Comparison of ENCODE assay signal across 21 cellular contexts in the genomic region with DNA sequence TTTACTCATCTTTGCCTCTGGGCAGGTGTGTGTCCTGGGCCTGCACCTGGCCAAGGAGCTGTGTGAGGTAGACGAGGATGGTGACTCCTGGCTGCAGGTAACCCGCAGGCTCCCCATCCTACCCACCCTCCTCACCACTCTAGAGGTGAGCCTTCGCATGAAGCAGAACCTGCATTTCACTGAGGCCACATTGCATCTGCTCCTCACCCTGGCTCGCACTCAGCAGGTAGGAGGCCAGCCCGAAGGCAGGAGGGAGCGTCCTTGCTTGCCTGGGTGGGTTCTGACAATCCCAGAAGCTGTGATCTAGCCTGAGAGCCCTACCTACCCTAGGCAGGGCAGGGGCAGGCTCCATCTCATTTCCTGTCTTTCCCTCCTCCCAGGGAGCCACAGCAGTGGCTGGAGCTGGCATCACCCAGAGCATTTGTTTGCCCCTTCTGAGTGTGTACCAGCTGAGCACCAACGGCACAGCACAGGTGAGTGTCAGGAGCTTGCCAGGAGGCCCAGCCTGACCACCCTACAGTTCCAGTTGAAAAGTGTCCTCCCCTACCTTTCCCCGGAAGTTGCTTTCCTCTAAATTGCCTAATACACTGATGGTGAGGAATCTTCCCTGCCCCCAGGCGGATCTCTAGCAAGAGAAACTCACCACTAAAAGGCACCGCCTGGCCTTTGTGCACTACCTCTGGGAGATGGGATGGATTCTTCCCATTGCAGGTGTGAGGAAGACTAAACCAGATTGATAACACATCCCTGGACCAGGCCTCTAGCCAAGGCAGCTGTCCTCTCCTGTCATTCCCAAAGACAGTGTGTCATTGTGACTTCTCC. TPM values are rescaled to one million over a fixed set of nuclear protein-coding genes. Genes with fewer than 3 reads are reported as not detected.
A peak's percentile ranks its signal among the peaks of the same experiment; 100 is the strongest.
DNase-seq lines count a peak whose midpoint lies in the region; ATAC-seq, FAIRE-seq and TF ChIP-seq lines count a peak whose summit lies in the region.
"Had no signal": no experiment of that assay in that cellular context is flagged by ENCODE, and none has a peak within 500 bp of the region (broad histone marks: within the 10 kb centered on the region; RNA-seq: fewer than 3 reads in every experiment).

No MANE protein-coding gene starts in this region.

- H2AFZ ChIP-seq in K562 (ENCODE audit: low read depth, low read length): no peak overlapping the region

- H3K36me3 ChIP-seq in K562 (ENCODE audit: control insufficient read depth, insufficient read depth, low read length) (peaks cover 87% of the 10 kb centered on the region), tibial nerve (peaks cover 0 to 99% (median 32%) of the 10 kb centered on the region in 3 donors)

- in situ Hi-C loops in K562 (cut with MboI): no loop called here

- WGBS in K562 (ENCODE audit: insufficient coverage, low coverage, missing lambda C conversion rate): 94% methylated on average over 10 of the region's 10 CpGs
- 95 to 99% methylated on average over 8 to 9 of the region's 10 CpGs for WGBS in tibial nerve, 2 donors

- H3K4me2 ChIP-seq in K562 (ENCODE audit: insufficient read depth, low read length): no peak overlapping the region

- peak overlapping the region; percentile 61 for H3K27ac Mint-ChIP-seq in activated naive CD8-positive, alpha-beta T cell
- no peak overlapping the region for H3K27ac Mint-ChIP-seq in activated naive CD8-positive, alpha-beta T cell treated with anti-CD3 and anti-CD28 coated beads, Interleukin-2, amount 50 U/mL, for 24 hours
- peak overlapping the region; percentile 65 for H3K27ac Mint-ChIP-seq in memory B cell
- H3K27ac Mint-ChIP-seq in stimulated activated naive B cell treated with anti-CD40 and anti-IgM and Interleukin-4, amounts not matched to agents 10 μg/mL and 1 μg/mL and 100 μg/mL, for 72 hours: peak overlapping the region; percentile 31
- H3K27ac Mint-ChIP-seq: activated T-helper 2 cell treated with anti-CD3 and anti-CD28 coated beads, Interferon-gamma antibody, Interleukin-2, Interleukin-4, amounts not matched to agents 10 μg/mL and 5 μg/mL and 100 μg/mL, durations not matched to agents 14 hours and 24 hours and 36 hours had no signal

- ATAC-seq in activated naive CD8-positive, alpha-beta T cell treated with anti-CD3 and anti-CD28 coated beads, Interleukin-2, amount 50 U/mL, for 24 hours: no peak
- ATAC-seq in K562: no peak
- no peak for ATAC-seq in memory B cell (ENCODE audit: low read depth)
- no peak for ATAC-seq in stimulated activated naive B cell treated with anti-CD40 and anti-IgM and Interleukin-4, amounts not matched to agents 10 μg/mL and 1 μg/mL and 100 μg/mL, for 72 hours (replicated peaks)

- H3K9me3 Mint-ChIP-seq in activated naive CD8-positive, alpha-beta T cell (ENCODE audit: low read depth): no peaks in the 10 kb centered on the region
- H3K9me3 Mint-ChIP-seq in activated naive CD8-positive, alpha-beta T cell treated with anti-CD3 and anti-CD28 coated beads, Interleukin-2, amount 50 U/mL, for 24 hours: no peaks in the 10 kb centered on the region
- no peaks in the 10 kb centered on the region for H3K9me3 Mint-ChIP-seq in memory B cell
- no peaks in the 10 kb centered on the region for H3K9me3 Mint-ChIP-seq in stimulated activated naive B cell treated with anti-CD40 and anti-IgM and Interleukin-4, amounts not matched to agents 10 μg/mL and 1 μg/mL and 100 μg/mL, for 72 hours
- H3K9me3 Mint-ChIP-seq: activated T-helper 2 cell treated with anti-CD3 and anti-CD28 coated beads, Interferon-gamma antibody, Interleukin-2, Interleukin-4, amounts not matched to agents 10 μg/mL and 5 μg/mL and 100 μg/mL, durations not matched to agents 14 hours and 24 hours and 36 hours; CD14-positive monocyte had no signal

- no peak for DNase-seq in activated naive CD8-positive, alpha-beta T cell treated with anti-CD3 and anti-CD28 coated beads, Interleukin-2, amount 50 U/mL, for 24 hours
- DNase-seq in K562 (ENCODE audit: extremely low read depth in 1 of 4, low spot score in 3 of 4) (no peak), memory B cell (ENCODE audit: low spot score in 2 of 2) (no peak), GF-D8 (lab: John Stamatoyannopoulos, UW) (no peak), tibial nerve (ENCODE audit: low spot score in 2 of 2) (no peak)
- DNase-seq in stimulated activated naive B cell treated with anti-CD40 and anti-IgM and Interleukin-4, amounts not matched to agents 10 μg/mL and 1 μg/mL and 100 μg/mL, for 72 hours: no peak
- DNase-seq: caudate nucleus, dermis blood vessel endothelial cell, Karpas-422, kidney glomerular epithelial cell, NCI-H1694, NCI-H526, nucleus accumbens had no signal

- TF ChIP-seq CTCF in K562 (IDR thresholded peaks at IDR 0.05 in 2 of 3, conservative IDR thresholded peaks at IDR 0.05 in 1 of 3; ENCODE audit: insufficient read depth in 2 of 3, low read depth in 1 of 3, low read length in 3 of 3): no peak
- TF ChIP-seq CTCF in tibial nerve (IDR thresholded peaks at IDR 0.05): no peak

- peaks cover 10% of the 10 kb centered on the region for H4K20me1 ChIP-seq in K562 (replicated peaks; ENCODE audit: control insufficient read depth, insufficient read depth, low read length)

- H3K4me3 ChIP-seq in K562: no peak overlapping the region
- no peak overlapping the region for H3K4me3 ChIP-seq in tibial nerve
- H3K4me3 ChIP-seq: ascending aorta, lung, thoracic aorta had no signal

- H3K27me3 ChIP-seq in K562 (ENCODE audit: control insufficient read depth in 2 of 2, insufficient read depth in 2 of 2, low read length in 2 of 2) (no peaks in the 10 kb centered on the region), tibial nerve (no peaks in the 10 kb centered on the region)
- H3K27me3 ChIP-seq: ascending aorta had no signal

- H3K4me1 ChIP-seq in K562 (replicated peaks in 1 of 2; ENCODE audit: control insufficient read depth in 2 of 2, insufficient read depth in 2 of 2, low read length in 2 of 2) (peaks cover 0 to 10% of the 10 kb centered on the region in 2 experiments; a peak in 3 of 5 replicates), tibial nerve (peaks cover 0 to 7% (median 0%) of the 10 kb centered on the region in 4 donors)

- POLR2A ChIA-PET in K562 (lab: Yijun Ruan, JAX): interaction anchor here (0.8 to 1.0 kb wide), 2 partner anchors 13 to 1777 kb away, joined by 6 read pairs; no protein-coding TSS in a partner anchor

- H3K4me1 Mint-ChIP-seq in activated naive CD8-positive, alpha-beta T cell (ENCODE audit: low read depth): peaks cover 2% of the 10 kb centered on the region
- H3K4me1 Mint-ChIP-seq in activated naive CD8-positive, alpha-beta T cell treated with anti-CD3 and anti-CD28 coated beads, Interleukin-2, amount 50 U/mL, for 24 hours: no peaks in the 10 kb centered on the region
- H3K4me1 Mint-ChIP-seq in memory B cell: peaks cover 3% of the 10 kb centered on the region
- peaks cover 2 to 5% of the 10 kb centered on the region in 2 donors for H3K4me1 Mint-ChIP-seq in stimulated activated naive B cell treated with anti-CD40 and anti-IgM and Interleukin-4, amounts not matched to agents 10 μg/mL and 1 μg/mL and 100 μg/mL, for 72 hours
- H3K4me1 Mint-ChIP-seq: CD14-positive monocyte had no signal

- no peak for TF ChIP-seq RAD21 in K562 (CRISPR knock-in tag; conservative IDR thresholded peaks at IDR 0.05 in 1 of 2, IDR thresholded peaks at IDR 0.05 in 1 of 2)

- CTCF ChIA-PET in K562 (lab: Yijun Ruan, JAX; ENCODE audit: low intra/inter-chr PET ratio): no interaction called here

- no peak for FAIRE-seq in K562 (lab: Jason Lieb, UNC)
- FAIRE-seq: D721Med, H54 had no signal

- no TSS peak for BruUV-seq in K562 (replicated peaks; lab: Mats Ljungman, UMichigan)

- TF ChIP-seq EP300 in K562 (IDR thresholded peaks at IDR 0.05; ENCODE audit: low read length): no peak
- TF ChIP-seq EP300 in tibial nerve (IDR thresholded peaks at IDR 0.05): no peak

- H3K36me3 Mint-ChIP-seq in activated naive CD8-positive, alpha-beta T cell: peaks cover 6% of the 10 kb centered on the region
- peaks cover 58% of the 10 kb centered on the region for H3K36me3 Mint-ChIP-seq in activated naive CD8-positive, alpha-beta T cell treated with anti-CD3 and anti-CD28 coated beads, Interleukin-2, amount 50 U/mL, for 24 hours (ENCODE audit: low read depth)
- peaks cover 34% of the 10 kb centered on the region for H3K36me3 Mint-ChIP-seq in memory B cell
- H3K36me3 Mint-ChIP-seq in stimulated activated naive B cell treated with anti-CD40 and anti-IgM and Interleukin-4, amounts not matched to agents 10 μg/mL and 1 μg/mL and 100 μg/mL, for 72 hours: peaks cover 55 to 71% of the 10 kb centered on the region in 2 donors

- H3K9me1 ChIP-seq in K562 (ENCODE audit: control insufficient read depth, insufficient read depth, low read length): no peaks in the 10 kb centered on the region

- TF ChIP-seq POLR2A in K562 (conservative IDR thresholded peaks at IDR 0.05): no peak
- no peak for TF ChIP-seq POLR2A in tibial nerve (IDR thresholded peaks at IDR 0.05)

- no peaks in the 10 kb centered on the region for H3K79me2 ChIP-seq in K562 (ENCODE audit: control insufficient read depth, insufficient read depth, low read length)

- intact Hi-C loops in K562 (cut with micrococcal nuclease): no loop called here

- H3K27me3 Mint-ChIP-seq in activated naive CD8-positive, alpha-beta T cell: no peaks in the 10 kb centered on the region
- no peaks in the 10 kb centered on the region for H3K27me3 Mint-ChIP-seq in activated naive CD8-positive, alpha-beta T cell treated with anti-CD3 and anti-CD28 coated beads, Interleukin-2, amount 50 U/mL, for 24 hours
- no peaks in the 10 kb centered on the region for H3K27me3 Mint-ChIP-seq in memory B cell
- no peaks in the 10 kb centered on the region for H3K27me3 Mint-ChIP-seq in stimulated activated naive B cell treated with anti-CD40 and anti-IgM and Interleukin-4, amounts not matched to agents 10 μg/mL and 1 μg/mL and 100 μg/mL, for 72 hours

- H3K27ac ChIP-seq in K562 (ENCODE audit: extremely low read depth, low read depth, low read length) (no peak overlapping the region), tibial nerve (peak overlapping the region in 1 of 4 donors; percentile 11)
- H3K27ac ChIP-seq: thoracic aorta had no signal

- no peak overlapping the region for H3K4me3 Mint-ChIP-seq in activated naive CD8-positive, alpha-beta T cell
- H3K4me3 Mint-ChIP-seq in activated naive CD8-positive, alpha-beta T cell treated with anti-CD3 and anti-CD28 coated beads, Interleukin-2, amount 50 U/mL, for 24 hours: no peak overlapping the region
- no peak overlapping the region for H3K4me3 Mint-ChIP-seq in memory B cell
- no peak overlapping the region for H3K4me3 Mint-ChIP-seq in stimulated activated naive B cell treated with anti-CD40 and anti-IgM and Interleukin-4, amounts not matched to agents 10 μg/mL and 1 μg/mL and 100 μg/mL, for 72 hours

- H3K9me3 ChIP-seq in K562 (replicated peaks; ENCODE audit: control insufficient read depth, insufficient read depth, low read depth, low read length): no peaks in the 10 kb centered on the region
- no peaks in the 10 kb centered on the region for H3K9me3 ChIP-seq in tibial nerve
- H3K9me3 ChIP-seq: ascending aorta, thoracic aorta had no signal

- H3K9ac ChIP-seq in K562 (ENCODE audit: insufficient read depth in 1 of 2, low read depth in 2 of 2, low read length in 2 of 2): peak overlapping the region in 1 of 2 experiments; percentile 31; a peak in 1 of 4 replicates

RNA-seq across cellular contexts. Expression of a gene that starts 26.4 kb away (rescaled TPM):
- 56.9 and 171 TPM in 2 replicates for total RNA-seq in K562 (2011; cell fraction: chromatin; rRNA removed; ENCODE audit: low replicate concordance)
- total RNA-seq in K562 (2011; cell fraction: nucleolus; rRNA removed): 132 and 142 TPM in 2 replicates
- 83.5 and 91.6 TPM in 2 replicates for total RNA-seq in K562 (2011; cell fraction: nucleoplasm; rRNA removed)
- total RNA-seq in K562 (2014; rRNA removed): 58.8 and 72.7 TPM in 2 replicates
- total RNA-seq in K562 (2014; rRNA removed; fragmentation: Illumina TruSeq; extraction: Trizol): 17.3 and 23.0 TPM in 2 replicates
- 35.2 and 35.9 TPM in 2 replicates for total RNA-seq in K562 (2015; rRNA removed; fragmentation: Illumina TruSeq; extraction: Trizol)
- 88.4 and 90.2 TPM in 2 replicates for total RNA-seq in K562 (2021)
- polyA plus RNA-seq in K562 (2011; rRNA removed): 60.6 and 64.2 TPM in 2 replicates
- polyA plus RNA-seq in K562 (2011; cell fraction: cytosol; rRNA removed): 57.8 and 99.1 TPM in 2 replicates
- polyA plus RNA-seq in K562 (2011; cell fraction: nucleus; rRNA removed): 381 and 681 TPM in 2 replicates
- polyA plus RNA-seq in K562 (2012): 72.8 and 106 TPM in 2 replicates
- 63.3 and 68.6 TPM in 2 replicates for polyA plus RNA-seq in K562 (2014; fragmentation: Illumina TruSeq; extraction: Trizol)
- polyA plus RNA-seq in K562 (2014; fragmentation: Nextera tagmentation; extraction: Ambion mirVana): under 1 TPM; 0.20 to 0.98 TPM
- 118 and 124 TPM in 2 replicates for polyA plus RNA-seq in K562 (2014; rRNA removed)
- polyA minus RNA-seq in K562 (2011; rRNA and poly(A)+ RNA removed): 7.6 and 15.5 TPM in 2 replicates
- 24.0 and 25.5 TPM in 2 replicates for polyA minus RNA-seq in K562 (2011; cell fraction: cytosol; rRNA and poly(A)+ RNA removed)
- 32.9 and 40.3 TPM in 2 replicates for polyA minus RNA-seq in K562 (2011; cell fraction: nucleus; rRNA and poly(A)+ RNA removed)
- total RNA-seq in tibial nerve: 100 to 1,000 TPM; 117 to 175 (median 129) TPM

RNA-seq across cellular contexts. Expression of a gene that starts 34.7 kb away (rescaled TPM):
- total RNA-seq in K562 (2011; cell fraction: chromatin; rRNA removed; ENCODE audit: low replicate concordance): 92.3 and 308 TPM in 2 replicates
- total RNA-seq in K562 (2011; cell fraction: nucleolus; rRNA removed): 215 and 248 TPM in 2 replicates
- total RNA-seq in K562 (2011; cell fraction: nucleoplasm; rRNA removed): 114 and 139 TPM in 2 replicates
- 25.4 and 30.5 TPM in 2 replicates for total RNA-seq in K562 (2014; rRNA removed)
- 5.3 and 7.3 TPM in 2 replicates for total RNA-seq in K562 (2014; rRNA removed; fragmentation: Illumina TruSeq; extraction: Trizol)
- total RNA-seq in K562 (2015; rRNA removed; fragmentation: Illumina TruSeq; extraction: Trizol): 18.0 and 22.7 TPM in 2 replicates
- 47.6 and 49.4 TPM in 2 replicates for total RNA-seq in K562 (2021)
- polyA plus RNA-seq in K562 (2011; rRNA removed): 19.8 and 37.8 TPM in 2 replicates
- 19.0 and 25.6 TPM in 2 replicates for polyA plus RNA-seq in K562 (2011; cell fraction: cytosol; rRNA removed)
- 374 and 378 TPM in 2 replicates for polyA plus RNA-seq in K562 (2011; cell fraction: nucleus; rRNA removed)
- 25.3 and 34.3 TPM in 2 replicates for polyA plus RNA-seq in K562 (2012)
- 15.2 and 25.9 TPM in 2 replicates for polyA plus RNA-seq in K562 (2014; fragmentation: Illumina TruSeq; extraction: Trizol)
- under 1 TPM; 0.15 to 0.77 TPM for polyA plus RNA-seq in K562 (2014; fragmentation: Nextera tagmentation; extraction: Ambion mirVana)
- polyA plus RNA-seq in K562 (2014; rRNA removed): 51.4 and 54.1 TPM in 2 replicates
- 7.0 and 8.3 TPM in 2 replicates for polyA minus RNA-seq in K562 (2011; rRNA and poly(A)+ RNA removed)
- polyA minus RNA-seq in K562 (2011; cell fraction: cytosol; rRNA and poly(A)+ RNA removed): 10.7 and 12.7 TPM in 2 replicates
- 52.0 and 76.5 TPM in 2 replicates for polyA minus RNA-seq in K562 (2011; cell fraction: nucleus; rRNA and poly(A)+ RNA removed)
- total RNA-seq in tibial nerve: 10 to 100 TPM; 25.3 to 56.7 (median 34.2) TPM

RNA-seq across cellular contexts. Expression of a gene that starts 54.2 kb away (rescaled TPM):
- 545 and 736 TPM in 2 replicates for total RNA-seq in K562 (2011; cell fraction: chromatin; rRNA removed; ENCODE audit: low replicate concordance)
- total RNA-seq in K562 (2011; cell fraction: nucleolus; rRNA removed): 287 and 308 TPM in 2 replicates
- total RNA-seq in K562 (2011; cell fraction: nucleoplasm; rRNA removed): 273 and 303 TPM in 2 replicates
- total RNA-seq in K562 (2014; rRNA removed) (64.3 and 92.3 TPM in 2 replicates), K562 (2014; rRNA removed; fragmentation: Illumina TruSeq; extraction: Trizol) (66.6 and 84.5 TPM in 2 replicates), K562 (2015; rRNA removed; fragmentation: Illumina TruSeq; extraction: Trizol) (69.9 and 70.6 TPM in 2 replicates), K562 (2021) (123 and 135 TPM in 2 replicates), tibial nerve (10 to 100 TPM; 22.9 to 76.5 (median 43.5) TPM)
- polyA plus RNA-seq in K562 (2011; rRNA removed) (71.2 and 106 TPM in 2 replicates), K562 (2014; fragmentation: Illumina TruSeq; extraction: Trizol) (107 and 110 TPM in 2 replicates), K562 (2014; fragmentation: Nextera tagmentation; extraction: Ambion mirVana) (10 to 100 TPM; 11.7 to 17.9 TPM), K562 (2014; rRNA removed) (64.7 and 70.6 TPM in 2 replicates)
- 109 and 123 TPM in 2 replicates for polyA plus RNA-seq in K562 (2011; cell fraction: cytosol; rRNA removed)
- polyA plus RNA-seq in K562 (2011; cell fraction: nucleus; rRNA removed): 185 and 200 TPM in 2 replicates
- 61.5 and 77.1 TPM in 2 replicates for polyA plus RNA-seq in K562 (2012)
- 241 and 300 TPM in 2 replicates for polyA minus RNA-seq in K562 (2011; rRNA and poly(A)+ RNA removed)
- 193 and 215 TPM in 2 replicates for polyA minus RNA-seq in K562 (2011; cell fraction: cytosol; rRNA and poly(A)+ RNA removed)
- polyA minus RNA-seq in K562 (2011; cell fraction: nucleus; rRNA and poly(A)+ RNA removed): 102 and 146 TPM in 2 replicates

RNA-seq across cellular contexts. Expression of a gene that starts 54.3 kb away (rescaled TPM):
- 13.9 and 44.2 TPM in 2 replicates for total RNA-seq in K562 (2011; cell fraction: chromatin; rRNA removed; ENCODE audit: low replicate concordance)
- total RNA-seq in K562 (2011; cell fraction: nucleolus; rRNA removed): 48.2 and 55.4 TPM in 2 replicates
- total RNA-seq in K562 (2011; cell fraction: nucleoplasm; rRNA removed): 27.6 and 38.4 TPM in 2 replicates
- 11.7 and 18.4 TPM in 2 replicates for total RNA-seq in K562 (2014; rRNA removed)
- total RNA-seq in K562 (2014; rRNA removed; fragmentation: Illumina TruSeq; extraction: Trizol): 7.5 and 8.4 TPM in 2 replicates
- total RNA-seq in K562 (2015; rRNA removed; fragmentation: Illumina TruSeq; extraction: Trizol): 13.7 and 14.0 TPM in 2 replicates
- total RNA-seq in K562 (2021): 14.2 and 14.7 TPM in 2 replicates
- polyA plus RNA-seq in K562 (2011; rRNA removed): 10.8 and 13.0 TPM in 2 replicates
- 15.7 and 32.2 TPM in 2 replicates for polyA plus RNA-seq in K562 (2011; cell fraction: cytosol; rRNA removed)
- polyA plus RNA-seq in K562 (2011; cell fraction: nucleus; rRNA removed): 9.0 and 11.9 TPM in 2 replicates
- 9.5 and 16.7 TPM in 2 replicates for polyA plus RNA-seq in K562 (2012)
- polyA plus RNA-seq in K562 (2014; fragmentation: Illumina TruSeq; extraction: Trizol): 14.0 and 15.0 TPM in 2 replicates
- polyA plus RNA-seq in K562 (2014; fragmentation: Nextera tagmentation; extraction: Ambion mirVana): 1 to 10 TPM; 2.6 to 3.7 TPM
- 10.6 and 11.1 TPM in 2 replicates for polyA plus RNA-seq in K562 (2014; rRNA removed)
- 16.4 and 25.9 TPM in 2 replicates for polyA minus RNA-seq in K562 (2011; rRNA and poly(A)+ RNA removed)
- 6.7 and 11.4 TPM in 2 replicates for polyA minus RNA-seq in K562 (2011; cell fraction: cytosol; rRNA and poly(A)+ RNA removed)
- polyA minus RNA-seq in K562 (2011; cell fraction: nucleus; rRNA and poly(A)+ RNA removed): 16.6 and 23.7 TPM in 2 replicates
- total RNA-seq in tibial nerve: 10 to 100 TPM in 3 of 4 donors, 1 to 10 TPM in 1; 9.4 to 13.1 (median 12.3) TPM
